In genomic region chr4:151099976-151100417, GRCh38 we compare ENCODE assay signal across 8 cellular contexts. TPM values are rescaled to one million over a fixed set of nuclear protein-coding genes. Genes with fewer than 3 reads are reported as not detected.
DNase-seq lines count a peak whose midpoint lies in the region; ATAC-seq and TF ChIP-seq lines count a peak whose summit lies in the region.

No MANE protein-coding gene starts in this region.

- peaks cover 24% of the 10 kb centered on the region for H3K4me1 Mint-ChIP-seq in endothelial cell (ENCODE audit: unreplicated experiment)

- DNase-seq in RWPE1 (ENCODE audit: low spot score) (no peak), endothelial cell (ENCODE audit: low spot score) (no peak), SHP77 treated with DMSO at 0.1 percent for 48 hours (lab: John Stamatoyannopoulos, UW) (no peak)
- DNase-seq in stimulated activated CD4-positive, alpha-beta T cell treated with anti-CD3 and anti-CD28 coated beads, Interleukin-2, amount 100 ng/mL, for 48 hours = no peak
- DNase-seq in stimulated activated CD4-positive, alpha-beta T cell treated with anti-CD3 and anti-CD28 coated beads, Interleukin-2, amount 100 ng/mL, for 24 hours = no peak

- H3K9me3 Mint-ChIP-seq in endothelial cell (ENCODE audit: unreplicated experiment) = no peaks in the 10 kb centered on the region

- peak overlapping the region; percentile 98 for H3K4me3 Mint-ChIP-seq in endothelial cell (ENCODE audit: unreplicated experiment)

- H3K4me1 ChIP-seq in ACC112 (ENCODE audit: control insufficient read depth, insufficient read depth, low read length, unreplicated experiment) = peaks cover 15% of the 10 kb centered on the region
- H3K4me1 ChIP-seq in muscle layer of colon (ENCODE audit: insufficient read depth, low read length) = peaks cover 17% of the 10 kb centered on the region

- H3K9me3 ChIP-seq in muscle layer of colon (ENCODE audit: low read length) = no peaks in the 10 kb centered on the region

- H3K27me3 Mint-ChIP-seq in endothelial cell (ENCODE audit: unreplicated experiment) = peaks cover 11% of the 10 kb centered on the region

- POLR2A ChIA-PET in RWPE1 (lab: Yijun Ruan, JAX; ENCODE audit: low non-redundant PET) = interaction anchor here (0.6 kb wide), 1 partner anchor 85 kb away, joined by 3 read pairs; the partner anchor contains the start of gene LRBA

- peaks cover 36% of the 10 kb centered on the region for H3K79me2 ChIP-seq in ACC112 (ENCODE audit: control insufficient read depth, insufficient read depth, low read length, unreplicated experiment)

- no peak for TF ChIP-seq CTCF in RWPE1 (conservative IDR thresholded peaks at IDR 0.05; ENCODE audit: low read depth)
- TF ChIP-seq CTCF in endothelial cell (IDR thresholded peaks at IDR 0.05; ENCODE audit: unreplicated experiment) = no peak

- peak overlapping the region; percentile 99 for H3K9ac ChIP-seq in muscle layer of colon (ENCODE audit: low read length)

- peaks cover 25% of the 10 kb centered on the region for H3K36me3 Mint-ChIP-seq in endothelial cell (ENCODE audit: low read depth, unreplicated experiment)

- peak; percentile 0 for ATAC-seq in GM19025 (IDR thresholded peaks at IDR 0.05; ENCODE audit: low read depth, unreplicated experiment)

- CTCF ChIA-PET in RWPE1 (lab: Yijun Ruan, JAX) = interaction anchor here (0.6 to 1.1 kb wide), 3 partner anchors 9 to 545 kb away, joined by 3 to 6 read pairs (median 3); no protein-coding TSS in a partner anchor

- peak overlapping the region; percentile 98 for H3K4me3 ChIP-seq in ACC112 (ENCODE audit: low read depth, low read length)
- H3K4me3 ChIP-seq in muscle layer of colon (ENCODE audit: low read depth in 1 of 2, low read length in 2 of 2) = peak overlapping the region; percentile 93 to 98

- peak overlapping the region; percentile 96 for H3K27ac Mint-ChIP-seq in endothelial cell (ENCODE audit: unreplicated experiment)

- H3K27me3 ChIP-seq in ACC112 (ENCODE audit: insufficient read depth, low read length) (no peaks in the 10 kb centered on the region), muscle layer of colon (ENCODE audit: control insufficient read depth in 1 of 2, insufficient read depth in 2 of 2, low read length in 2 of 2) (no peaks in the 10 kb centered on the region)

- H3K36me3 ChIP-seq in ACC112 (ENCODE audit: insufficient read depth, low read length) = peaks cover 43% of the 10 kb centered on the region
- H3K36me3 ChIP-seq in muscle layer of colon (ENCODE audit: insufficient read depth, low read length) = peaks cover 30% of the 10 kb centered on the region

- peak overlapping the region; percentile 44 for H2AFZ ChIP-seq in ACC112 (ENCODE audit: low read length, unreplicated experiment)

- H3K27ac ChIP-seq in ACC112 (ENCODE audit: low read depth, low read length) = peak overlapping the region; percentile 75
- H3K27ac ChIP-seq in RWPE1 = peak overlapping the region; percentile 83
- H3K27ac ChIP-seq in muscle layer of colon (ENCODE audit: low read depth, low read length) = peak overlapping the region; percentile 93

RNA-seq across cellular contexts. Expression of gene RPS3A, which starts 0.6 kb away (rescaled TPM):
- 2,209 TPM for total RNA-seq in endothelial cell (ENCODE audit: unreplicated experiment)
